12 cellular contexts compared by ENCODE assay signal in the genomic region with DNA sequence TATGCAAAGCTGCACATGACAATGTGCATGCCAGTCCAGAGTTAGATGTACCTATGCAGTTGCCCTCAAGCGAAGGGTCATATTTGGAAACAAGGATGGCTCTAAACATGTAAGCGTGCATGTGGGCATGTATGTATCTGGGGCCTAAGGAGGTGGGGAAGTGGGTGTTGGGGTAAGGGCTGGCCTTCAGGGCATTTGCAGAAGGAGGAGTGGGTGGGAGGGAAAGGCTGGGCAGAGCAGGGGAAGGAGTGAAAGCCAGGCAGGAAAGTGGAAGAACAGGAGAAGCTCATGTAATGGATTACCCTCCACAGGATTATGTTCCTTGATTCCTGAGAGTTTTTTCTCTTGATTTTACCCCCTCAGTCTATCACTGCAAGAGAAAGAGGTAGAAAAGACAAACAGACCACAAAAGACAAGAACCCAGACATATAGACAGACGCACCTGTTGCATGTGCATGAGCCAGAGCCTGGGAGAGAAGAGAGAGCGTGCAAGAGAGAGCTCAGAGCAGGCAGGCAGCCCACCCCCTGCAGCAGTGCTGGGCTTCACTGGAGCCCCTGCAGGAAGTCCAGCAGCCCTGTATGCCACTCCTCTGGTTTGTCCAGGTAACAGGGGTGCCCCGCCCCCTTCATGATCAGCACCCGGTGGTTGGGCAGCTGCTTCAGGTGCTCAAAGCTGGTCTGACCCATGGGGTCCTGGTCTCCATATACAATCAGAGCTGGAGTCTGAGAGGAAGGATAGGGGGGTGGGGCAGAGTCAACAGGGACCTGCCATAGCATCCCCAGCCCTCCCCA. TPM values are rescaled to one million over a fixed set of nuclear protein-coding genes. Genes with fewer than 3 reads are reported as not detected.
DNase-seq lines count a peak whose midpoint lies in the region; ATAC-seq and TF ChIP-seq lines count a peak whose summit lies in the region.
"Had no signal": no experiment of that assay in that cellular context is flagged by ENCODE, and none has a peak within 500 bp of the region (broad histone marks: within the 10 kb centered on the region; RNA-seq: fewer than 3 reads in every experiment).

No MANE protein-coding gene starts in this region.

- peaks cover 28% of the 10 kb centered on the region for H3K4me1 ChIP-seq in HUES48 (ENCODE audit: control insufficient read depth, insufficient read depth, low read length)
- peaks cover 0 to 64% (median 35%) of the 10 kb centered on the region in 4 donors for H3K4me1 ChIP-seq in tibial nerve

- no peaks in the 10 kb centered on the region for H3K36me3 Mint-ChIP-seq in T-helper 1 cell treated with Interleukin-12 subunit alpha and Interleukin-12 subunit beta and Interleukin-4 antibody, amounts not matched to agents 30 μg/mL and 1 μg/mL, for 36 hours (ENCODE audit: low read depth)
- H3K36me3 Mint-ChIP-seq in brain (no peaks in the 10 kb centered on the region), osteocyte (ENCODE audit: unreplicated experiment) (no peaks in the 10 kb centered on the region)

- H3K4me3 ChIP-seq in HUES48 (ENCODE audit: low read depth, low read length) = peak overlapping the region; percentile 68
- H3K4me3 ChIP-seq in tibial nerve = no peak overlapping the region

- H3K9me3 ChIP-seq in HUES48 (ENCODE audit: control insufficient read depth, insufficient read depth, low read length) (no peaks in the 10 kb centered on the region), tibial nerve (no peaks in the 10 kb centered on the region)

- H3K27ac ChIP-seq in HUES48 (ENCODE audit: low read depth, low read length) = peak overlapping the region; percentile 86
- peak overlapping the region in 2 of 4 donors; percentile 94 to 99 for H3K27ac ChIP-seq in tibial nerve
- H3K27ac ChIP-seq: epithelial cell of prostate had no signal

- no peaks in the 10 kb centered on the region for H3K36me3 ChIP-seq in HUES48 (ENCODE audit: control insufficient read depth, insufficient read depth, low read length)
- H3K36me3 ChIP-seq in tibial nerve = peaks cover 0 to 8% (median 0%) of the 10 kb centered on the region in 3 donors

- no peak for TF ChIP-seq CTCF in brain (conservative IDR thresholded peaks at IDR 0.05)
- no peak for TF ChIP-seq CTCF in osteocyte (IDR thresholded peaks at IDR 0.05)
- no peak for TF ChIP-seq CTCF in tibial nerve (IDR thresholded peaks at IDR 0.05)

- no peak for TF ChIP-seq POLR2A in tibial nerve (IDR thresholded peaks at IDR 0.05)

- no peak for TF ChIP-seq EP300 in tibial nerve (IDR thresholded peaks at IDR 0.05)

- H3K27ac Mint-ChIP-seq in T-helper 1 cell treated with Interleukin-12 subunit alpha and Interleukin-12 subunit beta and Interleukin-4 antibody, amounts not matched to agents 30 μg/mL and 1 μg/mL, for 36 hours = peak overlapping the region; percentile 32
- peak overlapping the region; percentile 79 to 97 (median 87) for H3K27ac Mint-ChIP-seq in brain
- H3K27ac Mint-ChIP-seq in osteocyte (ENCODE audit: unreplicated experiment) = no peak overlapping the region

- intact Hi-C loops in sciatic nerve (cut with DNase I) = no loop called here

- peaks cover 13% of the 10 kb centered on the region for H3K27me3 ChIP-seq in HUES48 (ENCODE audit: control insufficient read depth, insufficient read depth, low read length)
- H3K27me3 ChIP-seq in tibial nerve = no peaks in the 10 kb centered on the region

- 82 to 84% methylated on average over 6 of the region's 6 CpGs for WGBS in tibial nerve, 2 donors

- 0 out of 2 replicates have a peak overlapping the region, but pooled peaks have one; percentile 29 for H3K9ac ChIP-seq in HUES48 (ENCODE audit: low read depth, low read length)

- peaks cover 9% of the 10 kb centered on the region for H3K4me1 Mint-ChIP-seq in T-helper 1 cell treated with Interleukin-12 subunit alpha and Interleukin-12 subunit beta and Interleukin-4 antibody, amounts not matched to agents 30 μg/mL and 1 μg/mL, for 36 hours (ENCODE audit: low read depth)
- H3K4me1 Mint-ChIP-seq in brain (peaks cover 73% of the 10 kb centered on the region), osteocyte (ENCODE audit: unreplicated experiment) (peaks cover 37% of the 10 kb centered on the region)

- DNase-seq in T-helper 1 cell (no peak), osteocyte (ENCODE audit: extremely low spot score, unreplicated experiment) (no peak), tibial nerve (ENCODE audit: low spot score in 2 of 2) (no peak), sciatic nerve (ENCODE audit: low spot score) (no peak)
- DNase-seq: activated CD4-positive, CD25-positive, alpha-beta regulatory T cell; kidney glomerular epithelial cell; MM.1S had no signal

- H3K27me3 Mint-ChIP-seq in T-helper 1 cell treated with Interleukin-12 subunit alpha and Interleukin-12 subunit beta and Interleukin-4 antibody, amounts not matched to agents 30 μg/mL and 1 μg/mL, for 36 hours (ENCODE audit: low read depth) = no peaks in the 10 kb centered on the region
- H3K27me3 Mint-ChIP-seq in brain = peaks cover 12% of the 10 kb centered on the region
- no peaks in the 10 kb centered on the region for H3K27me3 Mint-ChIP-seq in osteocyte (ENCODE audit: unreplicated experiment)

- no peak for ATAC-seq in HG03442 (IDR thresholded peaks at IDR 0.05; ENCODE audit: unreplicated experiment)
- ATAC-seq in sciatic nerve = no peak

- peak overlapping the region; percentile 67 for H3K4me3 Mint-ChIP-seq in T-helper 1 cell treated with Interleukin-12 subunit alpha and Interleukin-12 subunit beta and Interleukin-4 antibody, amounts not matched to agents 30 μg/mL and 1 μg/mL, for 36 hours
- H3K4me3 Mint-ChIP-seq in brain = peak overlapping the region; percentile 86 to 87 (median 86)
- H3K4me3 Mint-ChIP-seq in osteocyte (ENCODE audit: unreplicated experiment) = peak overlapping the region; percentile 59

- no peaks in the 10 kb centered on the region for H3K9me3 Mint-ChIP-seq in T-helper 1 cell treated with Interleukin-12 subunit alpha and Interleukin-12 subunit beta and Interleukin-4 antibody, amounts not matched to agents 30 μg/mL and 1 μg/mL, for 36 hours
- H3K9me3 Mint-ChIP-seq in brain (peaks cover 0 to 2% (median 0%) of the 10 kb centered on the region in 5 experiments), osteocyte (ENCODE audit: unreplicated experiment) (no peaks in the 10 kb centered on the region)

RNA-seq across cellular contexts. Expression of gene PCBP4, which starts 1.8 kb away (rescaled TPM):
- polyA plus RNA-seq in brain (ENCODE audit: insufficient read depth, low read depth, low replicate concordance) = 151 TPM
- total RNA-seq in osteocyte (47.5 and 50.8 TPM in 2 replicates), tibial nerve (1,000 to 10,000 TPM in 2 of 4 donors, 100 to 1,000 TPM in 2; 838 to 1,216 (median 1,000) TPM), sciatic nerve (145 TPM)

RNA-seq across cellular contexts. Expression of gene ABHD14B, which starts 4.8 kb away (rescaled TPM):
- 39.3 TPM for polyA plus RNA-seq in brain (ENCODE audit: insufficient read depth, low read depth, low replicate concordance)
- total RNA-seq in osteocyte = 42.7 and 45.2 TPM in 2 replicates
- total RNA-seq in tibial nerve = 10 to 100 TPM; 37.5 to 61.4 (median 50.0) TPM
- total RNA-seq in sciatic nerve = 42.3 TPM

RNA-seq across cellular contexts. Expression of gene ABHD14A, which starts 5.8 kb away (rescaled TPM):
- polyA plus RNA-seq in brain (ENCODE audit: insufficient read depth, low read depth, low replicate concordance) = 70.3 TPM
- total RNA-seq in osteocyte (12.2 and 14.6 TPM in 2 replicates), tibial nerve (10 to 100 TPM; 20.1 to 52.7 (median 22.6) TPM), sciatic nerve (15.9 TPM)

RNA-seq across cellular contexts. Expression of gene GPR62, which starts 13.9 kb away (rescaled TPM):
- 8.9 TPM for polyA plus RNA-seq in brain (ENCODE audit: insufficient read depth, low read depth, low replicate concordance)
- total RNA-seq in osteocyte (not detected in 2 replicates), tibial nerve (1 to 10 TPM in 1 of 4 donors, under 1 TPM in 1, not detected in 2; 0.87 to 1.0 TPM), sciatic nerve (0.13 TPM)

RNA-seq across cellular contexts. Expression of gene ACY1, which starts 14.3 kb away (rescaled TPM):
- polyA plus RNA-seq in brain (ENCODE audit: insufficient read depth, low read depth, low replicate concordance) = 11.5 TPM
- 31.0 and 40.1 TPM in 2 replicates for total RNA-seq in osteocyte
- total RNA-seq in tibial nerve = 10 to 100 TPM; 32.2 to 61.0 (median 45.6) TPM
- 21.9 TPM for total RNA-seq in sciatic nerve
